10 cellular contexts compared by ENCODE assay signal in genomic region chr3:164048451-164048850, GRCh38.
"Had no signal": no experiment of that assay in that cellular context is flagged by ENCODE, and none has a peak within 500 bp of the region (broad histone marks: within the 10 kb centered on the region; RNA-seq: fewer than 3 reads in every experiment).

No MANE protein-coding gene starts in this region.

- H3K4me3 ChIP-seq: GM23248 had no signal

- DNase-seq: GM23248, GOT3, H9, HCEC 1CT, HFFc6, Karpas-422, KBM-7 had no signal

- H3K27ac ChIP-seq: GM23248, KMS-11 had no signal

- H3K4me2 ChIP-seq: KMS-11 had no signal

- FAIRE-seq: H54, HTR-8/SVneo had no signal

- H2AFZ ChIP-seq: GM23248 had no signal

- H3K9ac ChIP-seq: GM23248, KMS-11 had no signal
